Comparison of ENCODE assay signal across 28 cellular contexts in the genomic region with DNA sequence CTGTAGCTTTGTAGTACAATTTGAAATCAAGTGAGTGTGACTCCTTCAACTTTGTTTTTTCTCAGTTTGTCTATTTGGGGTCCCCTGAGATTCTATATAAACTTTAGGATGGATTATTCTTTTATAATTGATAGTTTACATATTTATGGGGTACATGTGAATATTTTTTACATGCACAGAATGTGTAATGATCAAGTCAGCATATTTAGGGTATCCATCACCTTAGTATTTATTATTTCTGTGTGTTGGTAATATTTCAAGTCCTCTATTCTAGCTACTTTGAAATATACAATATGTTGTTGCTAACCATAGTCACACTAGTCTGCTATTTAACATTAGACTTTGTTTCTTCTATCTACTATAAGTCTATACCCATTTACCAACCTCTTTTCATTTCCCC.
"Had no signal": no experiment of that assay in that cellular context is flagged by ENCODE, and none has a peak within 500 bp of the region (broad histone marks: within the 10 kb centered on the region; RNA-seq: fewer than 3 reads in every experiment).

No MANE protein-coding gene starts in this region.

- H3K27ac ChIP-seq: colonic mucosa, coronary artery, epithelial cell of prostate, esophagus muscularis mucosa, esophagus squamous epithelium, foreskin keratinocyte, gastroesophageal sphincter, heart left ventricle, heart right ventricle had no signal

- H3K9me3 ChIP-seq: colonic mucosa, esophagus muscularis mucosa had no signal

- H3K36me3 ChIP-seq: colonic mucosa had no signal

- H3K4me1 Mint-ChIP-seq: endodermal cell had no signal

- H3K4me3 ChIP-seq: colonic mucosa, coronary artery, dorsolateral prefrontal cortex, esophagus muscularis mucosa, esophagus squamous epithelium, gastroesophageal sphincter, heart left ventricle, heart right ventricle had no signal

- DNase-seq: colonic mucosa; cortex of kidney; dermis blood vessel endothelial cell; dorsolateral prefrontal cortex; effector CD4-positive, alpha-beta T cell; effector CD8-positive, alpha-beta T cell; effector memory CD4-positive, alpha-beta T cell; effector memory CD8-positive, alpha-beta T cell; endodermal cell; erythroblast; esophagus squamous epithelium; foreskin fibroblast; foreskin keratinocyte; foreskin melanocyte; glutamatergic neuron; head of caudate nucleus; heart left ventricle; heart right ventricle had no signal

- FAIRE-seq: colon, endometrium, endothelial cell of umbilical vein, frontal cortex had no signal

- H3K27me3 ChIP-seq: colonic mucosa, dorsolateral prefrontal cortex, esophagus muscularis mucosa, esophagus squamous epithelium, foreskin keratinocyte, gastroesophageal sphincter, heart left ventricle, heart right ventricle had no signal

- H3K27ac Mint-ChIP-seq: dendritic cell treated with granulocyte-macrophage colony-stimulating factor and Interleukin-4, amounts not matched to agents 40 ng/mL and 50 ng/mL, for 4 days; effector memory CD8-positive, alpha-beta T cell; endodermal cell had no signal

- H3K4me3 Mint-ChIP-seq: dendritic cell treated with granulocyte-macrophage colony-stimulating factor and Interleukin-4, amounts not matched to agents 40 ng/mL and 50 ng/mL, for 4 days; effector memory CD8-positive, alpha-beta T cell; endodermal cell had no signal

- ATAC-seq: effector memory CD8-positive, alpha-beta T cell; esophagus mucosa; foreskin keratinocyte; gastroesophageal sphincter; heart left ventricle; heart right ventricle had no signal

- H3K4me1 ChIP-seq: colonic mucosa, esophagus muscularis mucosa, esophagus squamous epithelium, foreskin keratinocyte, gastroesophageal sphincter had no signal
